In genomic region chr2:77081597-77081996, GRCh38 we compare ENCODE assay signal across 3 cellular contexts.
TF ChIP-seq lines count a peak whose summit lies in the region.

No MANE protein-coding gene starts in this region.

TF ChIP-seq in HepG2, 621 proteins besides CTCF, POLR2A, EP300 and RAD21:
- TF ChIP-seq MLX (CRISPR knock-in tag; IDR thresholded peaks at IDR 0.05): no peak
- peak; percentile 81 to 91 for TF ChIP-seq MAFK (conservative IDR thresholded peaks at IDR 0.05 in 1 of 2, IDR thresholded peaks at IDR 0.05 in 1 of 2; ENCODE audit: low read length in 2 of 2)
- peak; percentile 85 for TF ChIP-seq MAFF (IDR thresholded peaks at IDR 0.05; ENCODE audit: low read depth, low read length)

TF ChIP-seq in IMR-90, 13 proteins besides CTCF, POLR2A, EP300 and RAD21:
- TF ChIP-seq SMC3 (IDR thresholded peaks at IDR 0.05; ENCODE audit: low read depth, low read length) (no peak), MAFK (IDR thresholded peaks at IDR 0.05; ENCODE audit: low read depth, low read length) (peak; percentile 68)
TF ChIP-seq in IMR-90: peak in this region for 1.

TF ChIP-seq in H1, 55 proteins besides CTCF, POLR2A, EP300 and RAD21:
- TF ChIP-seq EZH2 (IDR thresholded peaks at IDR 0.05; ENCODE audit: low read depth, low read length, severe bottlenecking): no peak
- TF ChIP-seq MAFK (IDR thresholded peaks at IDR 0.05; ENCODE audit: low read depth, low read length): peak; percentile 47; the same call in 1 of the 2 replicates
